ENCODE assay signal across 15 cellular contexts in the genomic region with DNA sequence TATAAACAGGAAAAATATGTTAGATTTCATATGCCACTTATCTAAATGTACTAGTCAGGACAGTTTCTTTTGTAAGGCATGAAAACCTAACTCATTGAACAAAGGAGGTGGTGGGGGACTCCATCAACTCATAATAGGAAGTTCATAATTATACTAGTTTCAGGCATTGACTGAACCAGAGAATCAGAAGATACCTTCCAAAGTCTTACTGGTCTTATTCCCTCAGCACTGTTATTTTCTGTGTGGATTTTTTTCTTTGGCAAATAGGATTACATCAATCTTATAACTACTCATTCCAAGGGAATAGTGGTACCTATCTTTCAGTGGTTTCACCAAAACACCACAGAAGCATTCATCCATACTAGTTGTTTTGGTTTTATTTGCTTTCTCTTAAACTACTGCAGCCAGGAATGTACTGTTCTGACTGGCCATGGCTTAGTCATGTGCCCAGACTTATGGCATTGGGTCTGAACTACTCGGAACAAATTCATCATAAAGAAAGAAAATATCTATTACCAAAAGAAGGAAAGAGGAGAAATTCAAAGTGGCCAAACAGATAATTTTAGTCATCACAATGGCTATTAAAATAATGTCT.
DNase-seq lines count a peak whose midpoint lies in the region; ATAC-seq and TF ChIP-seq lines count a peak whose summit lies in the region.
"Had no signal": no experiment of that assay in that cellular context is flagged by ENCODE, and none has a peak within 500 bp of the region (broad histone marks: within the 10 kb centered on the region; RNA-seq: fewer than 3 reads in every experiment).

No MANE protein-coding gene starts in this region.

- H3K36me3 ChIP-seq in brain microvascular endothelial cell (replicated peaks) = no peaks in the 10 kb centered on the region

- no peak for TF ChIP-seq CTCF in brain microvascular endothelial cell (IDR thresholded peaks at IDR 0.05; ENCODE audit: low read depth, low read length, missing control alignments)

- no peak overlapping the region for H3K27ac ChIP-seq in brain microvascular endothelial cell

- no peak for DNase-seq in HuH-7 (ENCODE audit: low spot score)
- DNase-seq in central memory CD4-positive, alpha-beta T cell = no peak
- no peak for DNase-seq in brain microvascular endothelial cell
- no peak for DNase-seq in Kasumi-1 (lab: John Stamatoyannopoulos, UW)
- DNase-seq: activated CD4-positive, alpha-beta T cell treated with anti-CD3 and anti-CD28 coated beads, Interleukin-2, amount 10 ng/mL, durations not matched to agents 7 days and 5 days; activated naive CD8-positive, alpha-beta T cell treated with anti-CD3 and anti-CD28 coated beads, Interleukin-2, amount 10 ng/mL, durations not matched to agents 7 days and 5 days; KG1; mucosa of descending colon; NCI-H1694; NK-92 treated with Interleukin-12 subunit alpha and Interleukin-12 subunit beta, amount 100 ng/mL, for 24 hours; substantia nigra had no signal

- no peak overlapping the region for H3K4me3 ChIP-seq in brain microvascular endothelial cell (ENCODE audit: low read depth, low read length)
- H3K4me3 ChIP-seq: mucosa of descending colon had no signal

- no peaks in the 10 kb centered on the region for H3K27me3 ChIP-seq in brain microvascular endothelial cell (replicated peaks)

- in situ Hi-C loops in brain microvascular endothelial cell (cut with HindIII; ENCODE audit: low pct_ligation_motif_present, low sequenced_read_pairs) = no loop called here

- ATAC-seq in GM18517 (IDR thresholded peaks at IDR 0.05; ENCODE audit: unreplicated experiment) = peak; percentile 63
- ATAC-seq in GM19035 (IDR thresholded peaks at IDR 0.05; ENCODE audit: unreplicated experiment) = peak; percentile 56
- ATAC-seq in HG02642 (IDR thresholded peaks at IDR 0.05; ENCODE audit: poor library complexity, unreplicated experiment) = peak; percentile 74
- peak; percentile 49 for ATAC-seq in HG03460 (IDR thresholded peaks at IDR 0.05; ENCODE audit: unreplicated experiment)
- ATAC-seq: mucosa of descending colon had no signal
